In genomic region chr11:28636033-28636432, GRCh38 we compare ENCODE assay signal across 16 cellular contexts.
DNase-seq lines count a peak whose midpoint lies in the region; ATAC-seq and TF ChIP-seq lines count a peak whose summit lies in the region.
"Had no signal": no experiment of that assay in that cellular context is flagged by ENCODE, and none has a peak within 500 bp of the region (broad histone marks: within the 10 kb centered on the region; RNA-seq: fewer than 3 reads in every experiment).

No MANE protein-coding gene starts in this region.

- no peak overlapping the region for H3K4ac ChIP-seq in mesendoderm (ENCODE audit: low read depth, low read length)

- no peak overlapping the region for H4K5ac ChIP-seq in mesendoderm (ENCODE audit: low read length)

- no peak overlapping the region for H4K8ac ChIP-seq in mesendoderm (ENCODE audit: low read depth, low read length)

- no peak overlapping the region for H2AK5ac ChIP-seq in mesendoderm (ENCODE audit: low read length)

- H3K36me3 ChIP-seq in mesendoderm (ENCODE audit: control insufficient read depth, insufficient read depth, low read length): no peaks in the 10 kb centered on the region

- no peak overlapping the region for H3K4me3 ChIP-seq in HFF-Myc (replicated peaks; ENCODE audit: low read depth, low read length)
- H3K4me3 ChIP-seq in mesendoderm (ENCODE audit: low read length): no peak overlapping the region
- H3K4me3 ChIP-seq: GM23248 had no signal

- H3K4me1 ChIP-seq in mesendoderm (ENCODE audit: control insufficient read depth, low read depth, low read length): no peaks in the 10 kb centered on the region

- H3K56ac ChIP-seq in mesendoderm (ENCODE audit: low read length): no peak overlapping the region

- H3K79me1 ChIP-seq in mesendoderm (ENCODE audit: low read length): no peaks in the 10 kb centered on the region

- no peak overlapping the region for H3K18ac ChIP-seq in mesendoderm (ENCODE audit: low read length)

- no peak overlapping the region for H2BK120ac ChIP-seq in mesendoderm (ENCODE audit: low read depth, low read length)

- H3K4me2 ChIP-seq in mesendoderm (ENCODE audit: low read length): no peak overlapping the region

- WGBS in mesendoderm (ENCODE audit: extremely low coverage, insufficient coverage, low lambda C conversion rate): no CpG with 5 or more reads among the region's 4 CpGs

- no peak for TF ChIP-seq CTCF in HFF-Myc (IDR thresholded peaks at IDR 0.05; ENCODE audit: low read depth, low read length, missing control alignments)

- ATAC-seq in SK-N-SH treated with all-trans-retinoic acid at 6 μM for 48 hours: peak; percentile 57
- ATAC-seq in HG02885 (IDR thresholded peaks at IDR 0.05; ENCODE audit: poor library complexity, unreplicated experiment): no peak
- ATAC-seq: CD8-positive, alpha-beta T cell had no signal

- H3K23ac ChIP-seq in mesendoderm (ENCODE audit: low read length): no peak overlapping the region

- no peak overlapping the region for H3K9ac ChIP-seq in mesendoderm (ENCODE audit: low read length)
- H3K9ac ChIP-seq: GM23248 had no signal

- H2BK15ac ChIP-seq in mesendoderm (replicated peaks; ENCODE audit: low read depth): no peak overlapping the region

- DNase-seq in AG20443 (ENCODE audit: low spot score) (peak; percentile 22), HFF-Myc (ENCODE audit: extremely low read depth, low read depth) (peak; percentile 43), mesendoderm (peak; percentile 13), RPMI8226 (no peak), COR-L47 (lab: John Stamatoyannopoulos, UW) (no peak), HuH-7 (ENCODE audit: low spot score) (no peak)
- DNase-seq: ACHN; CD8-positive, alpha-beta T cell; DMS 273 treated with DMSO at 0.1 percent for 48 hours; GDM1; GM23248; H7; KBM-7 had no signal

- no peak overlapping the region for H2BK5ac ChIP-seq in mesendoderm (ENCODE audit: low read length)

- H3K27me3 ChIP-seq in mesendoderm (ENCODE audit: insufficient read depth, low read length, poor library complexity): no peaks in the 10 kb centered on the region

- H3K27ac ChIP-seq in mesendoderm (ENCODE audit: low read depth, low read length): no peak overlapping the region
- H3K27ac ChIP-seq: GM23248, HL-60 had no signal

- H3K79me2 ChIP-seq in mesendoderm (ENCODE audit: control insufficient read depth, insufficient read depth, low read length): no peaks in the 10 kb centered on the region

TF ChIP-seq in SK-N-SH treated with all-trans-retinoic acid at 6 μM for 48 hours, 23 proteins besides CTCF, POLR2A, EP300 and RAD21:
- TF ChIP-seq PPARA (CRISPR knock-in tag; IDR thresholded peaks at IDR 0.05; ENCODE audit: borderline replicate concordance): no peak
- no peak for TF ChIP-seq RARB (CRISPR knock-in tag; IDR thresholded peaks at IDR 0.05)
- no peak for TF ChIP-seq TCF4 (CRISPR knock-in tag; IDR thresholded peaks at IDR 0.05; ENCODE audit: borderline replicate concordance)
- TF ChIP-seq ARNTL (CRISPR knock-in tag; IDR thresholded peaks at IDR 0.05; ENCODE audit: borderline replicate concordance, low read depth): no peak
- no peak for TF ChIP-seq CSRNP3 (CRISPR knock-in tag; IDR thresholded peaks at IDR 0.05)
- no peak for TF ChIP-seq ZNF8 (CRISPR knock-in tag; IDR thresholded peaks at IDR 0.05)
- no peak for TF ChIP-seq TSHZ2 (CRISPR knock-in tag; IDR thresholded peaks at IDR 0.05)
- TF ChIP-seq SNAI2 (CRISPR knock-in tag; IDR thresholded peaks at IDR 0.05): no peak
- TF ChIP-seq PATZ1 (CRISPR knock-in tag; IDR thresholded peaks at IDR 0.05; ENCODE audit: borderline replicate concordance): no peak
- TF ChIP-seq OSR1 (CRISPR knock-in tag; IDR thresholded peaks at IDR 0.05): no peak

Comparison
In these comparisons a context has a peak if more than half of its experiments do, and no peak if none do; other contexts are left out.
1. DNase-seq: peak in AG20443 (single experiment), HFF-Myc (single experiment) and mesendoderm (single experiment); none in RPMI8226 (single experiment), COR-L47 (single experiment) and HuH-7 (single experiment).